Comparison of ENCODE assay signal across 1 cellular context in the genomic region with DNA sequence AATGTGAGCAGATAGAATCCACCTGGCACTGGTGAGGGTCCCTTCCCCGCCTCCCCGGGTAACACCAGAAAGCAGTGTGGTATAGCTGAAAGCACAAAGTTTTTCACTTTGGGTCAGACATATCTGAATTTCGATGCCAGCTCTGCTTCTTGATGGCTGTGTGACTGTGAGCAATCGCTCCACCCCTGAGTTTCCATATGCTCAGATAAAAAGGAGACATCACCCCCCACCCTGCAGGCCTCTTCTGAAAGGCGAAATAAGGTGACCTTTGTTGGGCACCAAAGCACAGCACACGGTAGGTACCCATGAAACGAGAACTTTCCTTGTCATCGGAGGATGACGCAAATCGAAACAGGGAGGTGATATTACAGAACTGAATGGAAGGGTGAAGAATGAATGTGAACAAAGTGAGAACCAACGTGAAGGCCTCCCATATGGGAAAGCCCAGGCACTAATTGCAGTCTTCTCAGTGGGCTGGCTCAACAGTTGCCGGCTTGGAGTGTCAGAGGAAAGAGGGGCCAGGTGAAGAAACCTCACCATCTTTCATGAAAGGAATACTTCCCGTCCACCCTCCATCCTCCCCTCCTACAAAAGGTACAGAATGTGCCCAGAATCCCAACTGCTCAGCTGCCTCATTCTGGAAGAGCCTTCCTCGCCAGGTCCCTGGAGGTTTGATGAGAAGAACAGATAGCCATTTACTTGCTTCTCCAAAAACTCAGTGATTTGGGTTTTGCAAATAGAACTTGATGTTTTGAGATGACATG.
TF ChIP-seq lines count a peak whose summit lies in the region.

No MANE protein-coding gene starts in this region.

TF ChIP-seq in GM12878, 131 proteins besides CTCF, POLR2A, EP300 and RAD21 (continued from another document):
- TF ChIP-seq PRDM15 (CRISPR knock-in tag; IDR thresholded peaks at IDR 0.05): no peak
- no peak for TF ChIP-seq HDGF (IDR thresholded peaks at IDR 0.05)
- TF ChIP-seq BHLHE40 (IDR thresholded peaks at IDR 0.05; ENCODE audit: borderline replicate concordance in 1 of 2, low read depth in 2 of 2, low read length in 1 of 2): peak; percentile 72 to 73; a peak in 3 of 4 replicates
- TF ChIP-seq POU2F2 (IDR thresholded peaks at IDR 0.05; ENCODE audit: borderline replicate concordance, low read depth, low read length): peak; percentile 60; the same call in 2 of the 3 replicates
- no peak for TF ChIP-seq CEBPB (IDR thresholded peaks at IDR 0.05; ENCODE audit: borderline replicate concordance in 1 of 2, low read depth in 2 of 2, low read length in 2 of 2)
- TF ChIP-seq, protein P1, sequence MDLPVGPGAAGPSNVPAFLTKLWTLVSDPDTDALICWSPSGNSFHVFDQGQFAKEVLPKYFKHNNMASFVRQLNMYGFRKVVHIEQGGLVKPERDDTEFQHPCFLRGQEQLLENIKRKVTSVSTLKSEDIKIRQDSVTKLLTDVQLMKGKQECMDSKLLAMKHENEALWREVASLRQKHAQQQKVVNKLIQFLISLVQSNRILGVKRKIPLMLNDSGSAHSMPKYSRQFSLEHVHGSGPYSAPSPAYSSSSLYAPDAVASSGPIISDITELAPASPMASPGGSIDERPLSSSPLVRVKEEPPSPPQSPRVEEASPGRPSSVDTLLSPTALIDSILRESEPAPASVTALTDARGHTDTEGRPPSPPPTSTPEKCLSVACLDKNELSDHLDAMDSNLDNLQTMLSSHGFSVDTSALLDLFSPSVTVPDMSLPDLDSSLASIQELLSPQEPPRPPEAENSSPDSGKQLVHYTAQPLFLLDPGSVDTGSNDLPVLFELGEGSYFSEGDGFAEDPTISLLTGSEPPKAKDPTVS (IDR thresholded peaks at IDR 0.05; ENCODE audit: low read depth, low read length): no peak
- no peak for TF ChIP-seq GABPA (IDR thresholded peaks at IDR 0.05; ENCODE audit: low read depth)
- TF ChIP-seq BACH1 (IDR thresholded peaks at IDR 0.05; ENCODE audit: borderline replicate concordance): peak; percentile 63; the same call in 1 of the 2 replicates
- TF ChIP-seq SUZ12 (IDR thresholded peaks at IDR 0.05; ENCODE audit: unreplicated experiment): no peak
- TF ChIP-seq, protein P2, sequence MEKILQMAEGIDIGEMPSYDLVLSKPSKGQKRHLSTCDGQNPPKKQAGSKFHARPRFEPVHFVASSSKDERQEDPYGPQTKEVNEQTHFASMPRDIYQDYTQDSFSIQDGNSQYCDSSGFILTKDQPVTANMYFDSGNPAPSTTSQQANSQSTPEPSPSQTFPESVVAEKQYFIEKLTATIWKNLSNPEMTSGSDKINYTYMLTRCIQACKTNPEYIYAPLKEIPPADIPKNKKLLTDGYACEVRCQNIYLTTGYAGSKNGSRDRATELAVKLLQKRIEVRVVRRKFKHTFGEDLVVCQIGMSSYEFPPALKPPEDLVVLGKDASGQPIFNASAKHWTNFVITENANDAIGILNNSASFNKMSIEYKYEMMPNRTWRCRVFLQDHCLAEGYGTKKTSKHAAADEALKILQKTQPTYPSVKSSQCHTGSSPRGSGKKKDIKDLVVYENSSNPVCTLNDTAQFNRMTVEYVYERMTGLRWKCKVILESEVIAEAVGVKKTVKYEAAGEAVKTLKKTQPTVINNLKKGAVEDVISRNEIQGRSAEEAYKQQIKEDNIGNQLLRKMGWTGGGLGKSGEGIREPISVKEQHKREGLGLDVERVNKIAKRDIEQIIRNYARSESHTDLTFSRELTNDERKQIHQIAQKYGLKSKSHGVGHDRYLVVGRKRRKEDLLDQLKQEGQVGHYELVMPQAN (conservative IDR thresholded peaks at IDR 0.05): no peak
- no peak for TF ChIP-seq SUPT20H (IDR thresholded peaks at IDR 0.05; ENCODE audit: borderline replicate concordance, control insufficient read depth, low read depth, low read length)
- TF ChIP-seq ESRRA (IDR thresholded peaks at IDR 0.05; ENCODE audit: low read length): no peak
